ENCODE assay signal across 8 cellular contexts in the genomic region with DNA sequence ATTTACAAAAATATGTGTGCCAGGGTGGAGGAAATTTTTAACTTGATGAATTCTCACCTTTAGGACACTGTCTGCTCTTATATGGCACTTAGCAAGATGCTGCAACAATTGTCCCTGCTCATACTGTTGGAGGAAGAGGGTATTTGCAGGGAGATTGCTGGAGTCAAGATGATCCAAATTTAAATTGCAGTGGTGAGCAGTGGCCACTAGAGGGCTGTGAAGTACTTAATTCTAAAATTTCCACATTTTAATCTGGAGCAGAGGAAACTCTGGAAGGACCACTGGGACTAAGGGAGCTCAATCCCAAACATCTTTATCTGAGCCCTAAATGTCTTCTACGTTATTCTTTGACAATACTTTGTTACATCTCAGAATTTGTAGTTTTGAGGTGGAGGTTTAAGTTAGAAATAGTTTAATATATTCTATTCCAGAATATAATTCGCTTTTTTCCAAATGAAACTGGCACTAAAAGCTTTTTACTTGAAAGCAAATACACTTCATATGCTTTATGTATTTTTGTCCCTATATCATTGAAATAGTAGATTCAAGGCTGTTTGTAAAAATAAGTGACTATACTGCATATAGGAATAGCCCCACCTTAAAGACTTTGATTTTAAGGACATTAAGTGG.
DNase-seq lines count a peak whose midpoint lies in the region; ATAC-seq, FAIRE-seq and TF ChIP-seq lines count a peak whose summit lies in the region.

No MANE protein-coding gene starts in this region.

- DNase-seq in activated gamma-delta T cell treated with Interleukin-2 at 50 U/mL for 16 hours (peak; percentile 25), activated gamma-delta T cell (lab: John Stamatoyannopoulos, UW) (no peak), H54 (ENCODE audit: insufficient read length, low spot score) (peak; percentile 50), NCI-H1417 treated with DMSO at 0.1 percent for 48 hours (lab: John Stamatoyannopoulos, UW) (peak; percentile 40), foreskin fibroblast (peak; percentile 21 to 70), pons (ENCODE audit: low spot score) (peak; percentile 57)

- FAIRE-seq in H54 (lab: Jason Lieb, UNC) (peak; percentile 75), TTC549 (lab: Jason Lieb, UNC) (peak; percentile 78)

- no peak for ATAC-seq in GM21390 (IDR thresholded peaks at IDR 0.05; ENCODE audit: unreplicated experiment)

- H3K4me3 ChIP-seq in foreskin fibroblast (ENCODE audit: low read depth in 1 of 2, low read length in 2 of 2), result no peak overlapping the region

- no peak for TF ChIP-seq POLR2A in H54 (IDR thresholded peaks at IDR 0.05; ENCODE audit: low read depth, low read length)

- TF ChIP-seq CTCF in foreskin fibroblast (IDR thresholded peaks at IDR 0.05; ENCODE audit: low read depth, low read length), result peak; percentile 77
